ENCODE assay signal across 8 cellular contexts in genomic region chr1:239898067-239898730, GRCh38.
A peak's percentile ranks its signal among the peaks of the same experiment; 100 is the strongest.
DNase-seq lines count a peak whose midpoint lies in the region; ATAC-seq, FAIRE-seq and TF ChIP-seq lines count a peak whose summit lies in the region.

No MANE protein-coding gene starts in this region.

- H3K23ac ChIP-seq in H1 (ENCODE audit: insufficient read length) (no peak overlapping the region), mesenchymal stem cell (ENCODE audit: low read length in 2 of 2) (no peak overlapping the region)

- CTCF ChIA-PET in CD4-positive, alpha-beta T cell (lab: Charles Lee), result interaction anchor here (0.7 to 1.2 kb wide), 9 partner anchors 9 to 504 kb away, joined by 3 to 10 read pairs (median 3); no protein-coding TSS in a partner anchor
- CTCF ChIA-PET in activated CD4-positive, alpha-beta memory T cell treated with anti-CD3 and anti-CD28 coated beads, Interleukin-2, amount 10 ng/mL, durations not matched to agents 7 days and 5 days (lab: Charles Lee), result interaction anchor here (0.6 to 2.6 kb wide), 24 partner anchors 9 to 590 kb away, joined by 3 to 19 read pairs (median 3); no protein-coding TSS in a partner anchor
- CTCF ChIA-PET in H1 (lab: Charles Lee; ENCODE audit: partially characterized antibody), result interaction anchor here (0.6 to 2.4 kb wide), 39 partner anchors 8 to 1046 kb away, joined by 3 to 17 read pairs (median 4); no protein-coding TSS in a partner anchor

- H4K8ac ChIP-seq in H1 (ENCODE audit: extremely low read depth, insufficient read depth, low read length), result no peak overlapping the region
- no peak overlapping the region for H4K8ac ChIP-seq in mesenchymal stem cell (ENCODE audit: low read length)

- no peaks in the 10 kb centered on the region for H3K9me3 Mint-ChIP-seq in CD4-positive, alpha-beta T cell
- no peaks in the 10 kb centered on the region for H3K9me3 Mint-ChIP-seq in activated CD4-positive, alpha-beta memory T cell treated with anti-CD3 and anti-CD28 coated beads, Interleukin-2, amount 10 ng/mL, durations not matched to agents 7 days and 5 days

- no peak overlapping the region for H2BK12ac ChIP-seq in H1 (ENCODE audit: low read depth, low read length)
- H2BK12ac ChIP-seq in mesenchymal stem cell (ENCODE audit: low read length in 2 of 2), result no peak overlapping the region

- H2BK120ac ChIP-seq in H1 (replicated peaks; ENCODE audit: low read depth, low read length) (no peak overlapping the region), mesenchymal stem cell (ENCODE audit: low read depth, low read length) (no peak overlapping the region)

- TF ChIP-seq POLR2A in H1 (IDR thresholded peaks at IDR 0.05; ENCODE audit: control extremely low read depth in 1 of 2, low read depth in 2 of 2, low read length in 2 of 2), result no peak

- H3K4me1 ChIP-seq in H1 (replicated peaks in 1 of 4; ENCODE audit: control insufficient read depth in 3 of 4, insufficient read depth in 4 of 4, low read length in 3 of 4), result 0 out of 7 replicates have a peak, but pooled peaks cover 0 to 2% (median 0%) of the 10 kb centered on the region in 4 experiments
- H3K4me1 ChIP-seq in mesenchymal stem cell (ENCODE audit: control insufficient read depth, insufficient read depth, low read depth, low read length), result peaks cover 2% of the 10 kb centered on the region

- TF ChIP-seq RAD21 in H1 (IDR thresholded peaks at IDR 0.05 in 1 of 2, conservative IDR thresholded peaks at IDR 0.05 in 1 of 2; ENCODE audit: low read depth in 2 of 2, low read length in 2 of 2), result peak; percentile 99 to 100

- peak overlapping the region in 1 of 2 experiments; percentile 39; a peak in 1 of 4 replicates for H3K4me2 ChIP-seq in H1 (ENCODE audit: insufficient read depth in 1 of 2, low read depth in 2 of 2, low read length in 2 of 2)
- peak overlapping the region; percentile 33 for H3K4me2 ChIP-seq in mesenchymal stem cell (ENCODE audit: low read length, poor library complexity, severe bottlenecking)

- no peak overlapping the region for H2AK5ac ChIP-seq in H1 (ENCODE audit: low read depth, low read length)
- no peak overlapping the region for H2AK5ac ChIP-seq in mesenchymal stem cell (ENCODE audit: low read length, severe bottlenecking)

- H3K36me3 ChIP-seq in H1 (ENCODE audit: control insufficient read depth in 2 of 4, insufficient read depth in 4 of 4, low read length in 3 of 4) (no peaks in the 10 kb centered on the region), mesenchymal stem cell (ENCODE audit: control insufficient read depth in 1 of 2, insufficient read depth in 2 of 2, low read depth in 1 of 2, low read length in 2 of 2) (no peaks in the 10 kb centered on the region)

- H3K4ac ChIP-seq in H1 (replicated peaks; ENCODE audit: insufficient read length, low read depth, low read length) (no peak overlapping the region), mesenchymal stem cell (ENCODE audit: low read depth in 1 of 2, low read length in 2 of 2) (no peak overlapping the region)

- no peak overlapping the region for H3K27ac ChIP-seq in CD4-positive, alpha-beta T cell (ENCODE audit: low read depth, low read length)
- H3K27ac ChIP-seq in H1 (ENCODE audit: low read depth, low read length) (no peak overlapping the region), mesenchymal stem cell (ENCODE audit: low read length, poor library complexity, severe bottlenecking) (no peak overlapping the region)

- H4K5ac ChIP-seq in H1 (ENCODE audit: insufficient read length, low read depth, low read length), result no peak overlapping the region

- no peaks in the 10 kb centered on the region for H3K79me2 ChIP-seq in H1 (ENCODE audit: control insufficient read depth in 1 of 2, insufficient read depth in 2 of 2, low read length in 2 of 2)

- POLR2A ChIA-PET in CD4-positive, alpha-beta T cell (lab: Charles Lee), result interaction anchor here (0.8 to 0.9 kb wide), 2 partner anchors 48 to 250 kb away, joined by 3 read pairs; no protein-coding TSS in a partner anchor
- POLR2A ChIA-PET in activated CD4-positive, alpha-beta memory T cell treated with anti-CD3 and anti-CD28 coated beads, Interleukin-2, amount 10 ng/mL, durations not matched to agents 7 days and 5 days (lab: Charles Lee), result no interaction called here
- POLR2A ChIA-PET in H1 (lab: Charles Lee; ENCODE audit: partially characterized antibody), result no interaction called here

- H3K79me1 ChIP-seq in H1 (ENCODE audit: low read depth, low read length) (no peaks in the 10 kb centered on the region), mesenchymal stem cell (replicated peaks; ENCODE audit: low read length, poor library complexity, severe bottlenecking) (no peaks in the 10 kb centered on the region)

- peak overlapping the region in 1 of 4 experiments; percentile 32; a peak in 2 of 8 replicates for H3K4me3 ChIP-seq in H1 (ENCODE audit: extremely low read depth in 1 of 4, insufficient read depth in 2 of 4, low read depth in 3 of 4, low read length in 4 of 4)
- peak overlapping the region in 1 of 2 experiments; percentile 41 for H3K4me3 ChIP-seq in mesenchymal stem cell (ENCODE audit: insufficient read depth in 1 of 2, low read depth in 1 of 2, low read length in 2 of 2)

- peaks cover 7% of the 10 kb centered on the region for H3K27me3 ChIP-seq in CD4-positive, alpha-beta T cell (ENCODE audit: control insufficient read depth, insufficient read depth, low read length)
- H3K27me3 ChIP-seq in H1 (replicated peaks in 1 of 4; ENCODE audit: control insufficient read depth in 3 of 4, extremely low read depth in 1 of 4, insufficient read depth in 3 of 4, low read length in 3 of 4) (no peaks in the 10 kb centered on the region), mesenchymal stem cell (ENCODE audit: control insufficient read depth in 1 of 2, insufficient read depth in 1 of 2, low read length in 2 of 2) (peaks cover 0 to 24% of the 10 kb centered on the region in 2 experiments)

- peak; percentile 53 to 71 (median 62) for DNase-seq in CD4-positive, alpha-beta T cell
- peak; percentile 78 for DNase-seq in NCI-H774 (lab: John Stamatoyannopoulos, UW)
- DNase-seq in activated CD4-positive, alpha-beta memory T cell treated with anti-CD3 and anti-CD28 coated beads, Interleukin-2, amount 10 ng/mL, durations not matched to agents 7 days and 5 days, result peak; percentile 74
- peak; percentile 53 to 83 for DNase-seq in H1 (ENCODE audit: low read depth in 1 of 2, low spot score in 2 of 2)
- peak; percentile 65 for DNase-seq in mesenchymal stem cell
- peak; percentile 35 to 48 for DNase-seq in stimulated activated CD8-positive, alpha-beta memory T cell treated with anti-CD3 and anti-CD28 coated beads, Interleukin-15, amount 100 ng/mL, for 48 hours (ENCODE audit: low read depth in 2 of 2)

- no peaks in the 10 kb centered on the region for H4K20me1 ChIP-seq in H1 (replicated peaks in 1 of 2; ENCODE audit: control insufficient read depth in 1 of 2, insufficient read depth in 2 of 2, low read length in 2 of 2)

- H3K4me1 Mint-ChIP-seq in CD4-positive, alpha-beta T cell (ENCODE audit: low read depth), result peaks cover 6% of the 10 kb centered on the region
- peaks cover 6% of the 10 kb centered on the region for H3K4me1 Mint-ChIP-seq in activated CD4-positive, alpha-beta memory T cell treated with anti-CD3 and anti-CD28 coated beads, Interleukin-2, amount 10 ng/mL, durations not matched to agents 7 days and 5 days

- H4K91ac ChIP-seq in H1 (replicated peaks; ENCODE audit: insufficient read length, low read length) (no peak overlapping the region), mesenchymal stem cell (ENCODE audit: low read length) (no peak overlapping the region)

- peak; percentile 96 for TF ChIP-seq CTCF in CD4-positive, alpha-beta T cell (IDR thresholded peaks at IDR 0.05)
- TF ChIP-seq CTCF in H1 (IDR thresholded peaks at IDR 0.05; ENCODE audit: control extremely low read depth in 1 of 3, insufficient read depth in 1 of 3, low read depth in 1 of 3, low read length in 3 of 3), result peak; percentile 73 to 98 (median 94)

- H3K23me2 ChIP-seq in H1 (ENCODE audit: low read depth, low read length), result no peaks in the 10 kb centered on the region

- H2AFZ ChIP-seq in H1 (ENCODE audit: low read length), result no peak overlapping the region
- no peak overlapping the region for H2AFZ ChIP-seq in mesenchymal stem cell (ENCODE audit: low read depth, low read length)

- no peaks in the 10 kb centered on the region for H3K9me3 ChIP-seq in CD4-positive, alpha-beta T cell (ENCODE audit: control insufficient read depth, low read length)
- H3K9me3 ChIP-seq in H1 (ENCODE audit: insufficient read depth in 2 of 2, low read depth in 1 of 2, low read length in 1 of 2) (no peaks in the 10 kb centered on the region; a peak in 1 of 4 replicates), mesenchymal stem cell (ENCODE audit: control insufficient read depth, low read length) (no peaks in the 10 kb centered on the region)

- H3K56ac ChIP-seq in H1 (replicated peaks; ENCODE audit: insufficient read length, low read depth, low read length), result no peak overlapping the region

- H3K18ac ChIP-seq in H1 (ENCODE audit: extremely low read depth, low read length) (no peak overlapping the region), mesenchymal stem cell (ENCODE audit: low read depth in 1 of 2, low read length in 2 of 2) (no peak overlapping the region)

- ATAC-seq in CD4-positive, alpha-beta T cell (ENCODE audit: poor library complexity), result peak; percentile 94
- ATAC-seq in GM19452 (IDR thresholded peaks at IDR 0.05; ENCODE audit: unreplicated experiment) (peak; percentile 87), HG03521 (IDR thresholded peaks at IDR 0.05; ENCODE audit: unreplicated experiment) (peak; percentile 90)

- intact Hi-C loops in CD4-positive, alpha-beta T cell (cut with DNase I, micrococcal nuclease), result loop anchor here (1.0 to 5.0 kb wide), 5 partner anchors 311 to 1646 kb away; no protein-coding TSS in a partner anchor

- H2BK20ac ChIP-seq in H1 (ENCODE audit: low read length), result no peak overlapping the region

- WGBS in H1 (ENCODE audit: extremely low coverage in 1 of 2, insufficient coverage in 1 of 2, insufficient read length in 1 of 2, insufficient replicate concordance in 2 of 2, low coverage in 1 of 2, low lambda C conversion rate in 2 of 2, missing lambda C conversion rate in 1 of 2), 2 experiments, result 36% methylated on average over 15 of the region's 15 CpGs; no CpG with 5 or more reads in 1 of the 2 experiments
- WGBS in mesenchymal stem cell, result 24% methylated on average over 13 of the region's 15 CpGs

- H3K14ac ChIP-seq in H1 (ENCODE audit: insufficient read length), result no peak overlapping the region
- H3K14ac ChIP-seq in mesenchymal stem cell (ENCODE audit: low read length in 2 of 2), result no peak overlapping the region

- H2BK15ac ChIP-seq in H1 (ENCODE audit: low read length) (no peak overlapping the region), mesenchymal stem cell (ENCODE audit: low read depth, poor library complexity, severe bottlenecking) (no peak overlapping the region)

- TF ChIP-seq EP300 in H1 (IDR thresholded peaks at IDR 0.05; ENCODE audit: borderline replicate concordance in 1 of 2, low read depth in 2 of 2, low read length in 2 of 2), result no peak

- H2BK5ac ChIP-seq in H1 (ENCODE audit: low read depth, low read length) (no peak overlapping the region), mesenchymal stem cell (ENCODE audit: low read depth, low read length, poor library complexity, severe bottlenecking) (no peak overlapping the region)

- peaks cover 5% of the 10 kb centered on the region for H3K27me3 Mint-ChIP-seq in CD4-positive, alpha-beta T cell
- H3K27me3 Mint-ChIP-seq in activated CD4-positive, alpha-beta memory T cell treated with anti-CD3 and anti-CD28 coated beads, Interleukin-2, amount 10 ng/mL, durations not matched to agents 7 days and 5 days, result peaks cover 10% of the 10 kb centered on the region

- no peak overlapping the region for H3K27ac Mint-ChIP-seq in CD4-positive, alpha-beta T cell
- H3K27ac Mint-ChIP-seq in activated CD4-positive, alpha-beta memory T cell treated with anti-CD3 and anti-CD28 coated beads, Interleukin-2, amount 10 ng/mL, durations not matched to agents 7 days and 5 days, result no peak overlapping the region

- no peak overlapping the region for H3K4me3 Mint-ChIP-seq in CD4-positive, alpha-beta T cell
- no peak overlapping the region for H3K4me3 Mint-ChIP-seq in activated CD4-positive, alpha-beta memory T cell treated with anti-CD3 and anti-CD28 coated beads, Interleukin-2, amount 10 ng/mL, durations not matched to agents 7 days and 5 days

- no peaks in the 10 kb centered on the region for H3K36me3 Mint-ChIP-seq in CD4-positive, alpha-beta T cell (ENCODE audit: low read depth)
- H3K36me3 Mint-ChIP-seq in activated CD4-positive, alpha-beta memory T cell treated with anti-CD3 and anti-CD28 coated beads, Interleukin-2, amount 10 ng/mL, durations not matched to agents 7 days and 5 days (ENCODE audit: low read depth), result no peaks in the 10 kb centered on the region

- H3K9ac ChIP-seq in H1 (replicated peaks in 1 of 4; ENCODE audit: extremely low read depth in 1 of 4, low read depth in 3 of 4, low read length in 3 of 4) (no peak overlapping the region), mesenchymal stem cell (ENCODE audit: low read length) (peak overlapping the region; percentile 48)

- peak; percentile 99 for FAIRE-seq in H1 (lab: Jason Lieb, UNC)
